14 cellular contexts compared by ENCODE assay signal in the genomic region with DNA sequence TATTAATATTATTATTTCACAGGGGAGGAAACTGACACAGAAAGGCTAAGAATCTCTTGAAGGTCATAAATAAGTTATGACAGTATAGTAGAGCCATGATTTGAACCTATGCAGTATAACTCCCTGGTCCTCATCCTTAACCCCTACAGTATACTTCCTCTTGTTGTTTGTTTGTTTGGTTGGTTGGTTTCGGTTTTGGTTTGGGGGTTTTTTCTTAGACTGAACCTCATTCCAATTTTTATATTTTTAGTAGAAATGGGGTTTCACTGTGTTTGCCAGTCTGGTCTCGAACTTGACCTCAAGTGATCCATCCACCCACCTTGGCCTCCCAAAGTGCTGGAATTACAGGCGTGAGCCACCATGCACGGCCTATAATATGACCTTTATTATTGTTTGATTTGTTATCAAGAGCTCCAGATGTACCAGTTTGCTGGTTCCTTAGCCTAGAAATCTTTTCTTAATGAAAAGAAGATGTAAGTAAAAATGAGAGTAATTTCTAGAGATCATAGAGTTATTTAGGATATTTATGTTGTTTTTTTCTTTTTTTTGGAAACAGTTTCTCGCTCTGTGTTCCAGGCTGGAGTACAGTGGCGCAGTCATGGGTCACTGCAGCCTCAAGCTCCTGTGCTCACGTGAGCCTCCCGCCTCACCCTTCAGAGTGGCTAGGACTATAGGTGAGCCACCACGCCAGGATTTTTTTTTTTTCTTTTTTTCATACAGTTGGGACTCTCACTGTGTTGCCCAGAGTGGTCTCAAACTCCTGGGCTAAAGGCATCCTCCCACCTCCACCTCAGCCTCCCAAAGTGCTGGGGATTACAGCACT. TPM values are rescaled to one million over a fixed set of nuclear protein-coding genes. Genes with fewer than 3 reads are reported as not detected.
DNase-seq lines count a peak whose midpoint lies in the region; ATAC-seq and TF ChIP-seq lines count a peak whose summit lies in the region.
"Had no signal": no experiment of that assay in that cellular context is flagged by ENCODE, and none has a peak within 500 bp of the region (broad histone marks: within the 10 kb centered on the region; RNA-seq: fewer than 3 reads in every experiment).

No MANE protein-coding gene starts in this region.

- intact Hi-C loops in posterior cingulate gyrus (cut with DNase I): no loop called here

- peak; percentile 22 for DNase-seq in ACHN
- DNase-seq in GM12864 (ENCODE audit: low read depth): peak; percentile 49
- no peak for DNase-seq in foreskin keratinocyte
- DNase-seq in hippocampal formation (lab: John Stamatoyannopoulos, UW): no peak
- no peak for DNase-seq in posterior cingulate gyrus
- no peak for DNase-seq in NCI-H2081 treated with DMSO at 0.1 percent for 48 hours (lab: John Stamatoyannopoulos, UW)
- DNase-seq in left lobe of liver (ENCODE audit: low spot score): no peak
- DNase-seq: activated naive CD4-positive, alpha-beta T cell; naive thymus-derived CD8-positive, alpha-beta T cell; NCI-H187; stimulated activated CD4-positive, alpha-beta T cell treated with anti-CD3 and anti-CD28 coated beads, Interleukin-15, amount 100 ng/mL, for 24 hours; stimulated activated naive CD4-positive, alpha-beta T cell; T-helper 9 cell had no signal

- peaks cover 36% of the 10 kb centered on the region for H3K4me1 Mint-ChIP-seq in T-helper 1 cell treated with Interleukin-12 subunit alpha and Interleukin-12 subunit beta and Interleukin-4 antibody, amounts not matched to agents 30 μg/mL and 1 μg/mL, for 36 hours (ENCODE audit: low read depth)

- H3K27ac Mint-ChIP-seq in T-helper 1 cell treated with Interleukin-12 subunit alpha and Interleukin-12 subunit beta and Interleukin-4 antibody, amounts not matched to agents 30 μg/mL and 1 μg/mL, for 36 hours: peak overlapping the region; percentile 89

- no peaks in the 10 kb centered on the region for H3K9me3 Mint-ChIP-seq in T-helper 1 cell treated with Interleukin-12 subunit alpha and Interleukin-12 subunit beta and Interleukin-4 antibody, amounts not matched to agents 30 μg/mL and 1 μg/mL, for 36 hours
- H3K9me3 Mint-ChIP-seq: naive thymus-derived CD8-positive, alpha-beta T cell had no signal

- peak overlapping the region; percentile 23; the same call in 1 of the 2 replicates for H3K4me3 ChIP-seq in GM12864 (ENCODE audit: low read depth, low read length)

- ATAC-seq in foreskin keratinocyte: no peak
- ATAC-seq in left lobe of liver: no peak
- ATAC-seq: naive thymus-derived CD8-positive, alpha-beta T cell had no signal

- H3K27me3 ChIP-seq in foreskin keratinocyte: no peaks in the 10 kb centered on the region

- peak overlapping the region; percentile 20 for H3K4me3 Mint-ChIP-seq in T-helper 1 cell treated with Interleukin-12 subunit alpha and Interleukin-12 subunit beta and Interleukin-4 antibody, amounts not matched to agents 30 μg/mL and 1 μg/mL, for 36 hours

- peaks cover 16% of the 10 kb centered on the region for H3K4me1 ChIP-seq in foreskin keratinocyte

- TF ChIP-seq CTCF in GM12864 (IDR thresholded peaks at IDR 0.05; ENCODE audit: low read depth, low read length, missing control alignments) (no peak), foreskin keratinocyte (conservative IDR thresholded peaks at IDR 0.05) (no peak)

- H3K27me3 Mint-ChIP-seq in T-helper 1 cell treated with Interleukin-12 subunit alpha and Interleukin-12 subunit beta and Interleukin-4 antibody, amounts not matched to agents 30 μg/mL and 1 μg/mL, for 36 hours (ENCODE audit: low read depth): no peaks in the 10 kb centered on the region
- H3K27me3 Mint-ChIP-seq: naive thymus-derived CD8-positive, alpha-beta T cell had no signal

- H3K36me3 Mint-ChIP-seq in T-helper 1 cell treated with Interleukin-12 subunit alpha and Interleukin-12 subunit beta and Interleukin-4 antibody, amounts not matched to agents 30 μg/mL and 1 μg/mL, for 36 hours (ENCODE audit: low read depth): peaks cover 5% of the 10 kb centered on the region
- H3K36me3 Mint-ChIP-seq: naive thymus-derived CD8-positive, alpha-beta T cell had no signal

- in situ Hi-C loops in ACHN (cut with HindIII; ENCODE audit: low pct_ligation_motif_present, low pct_unique_long_range_greater_than_20kb, low sequenced_read_pairs): no loop called here

- H3K27ac ChIP-seq in foreskin keratinocyte: peak overlapping the region; percentile 88

RNA-seq across cellular contexts. Expression of a gene that starts 4.9 kb away (rescaled TPM):
- 65.4 and 74.1 TPM in 2 replicates for total RNA-seq in foreskin keratinocyte
- 16.3 and 22.3 TPM in 2 replicates for polyA plus RNA-seq in foreskin keratinocyte
- 0.53 TPM for total RNA-seq in left lobe of liver

RNA-seq across cellular contexts. Expression of a gene that starts 5.4 kb away (rescaled TPM):
- total RNA-seq in foreskin keratinocyte (104 and 125 TPM in 2 replicates), left lobe of liver (10.9 TPM)
- polyA plus RNA-seq in foreskin keratinocyte: 122 and 144 TPM in 2 replicates

RNA-seq across cellular contexts. Expression of a gene that starts 49.4 kb away (rescaled TPM):
- total RNA-seq in foreskin keratinocyte: 17.5 and 17.6 TPM in 2 replicates
- 6.5 and 7.7 TPM in 2 replicates for polyA plus RNA-seq in foreskin keratinocyte
- 5.0 TPM for total RNA-seq in left lobe of liver

RNA-seq across cellular contexts. Expression of a gene that starts 53.7 kb away (rescaled TPM):
- total RNA-seq in foreskin keratinocyte (27.9 and 28.1 TPM in 2 replicates), left lobe of liver (11.2 TPM)
- 9.2 and 10.3 TPM in 2 replicates for polyA plus RNA-seq in foreskin keratinocyte

RNA-seq across cellular contexts. Expression of a gene that starts 59.9 kb away (rescaled TPM):
- total RNA-seq in foreskin keratinocyte: 1.3 and 2.2 TPM in 2 replicates
- polyA plus RNA-seq in foreskin keratinocyte: 0.56 and 0.66 TPM in 2 replicates
- total RNA-seq in left lobe of liver: 0.68 TPM

Comparison
In these comparisons a context has a peak if more than half of its experiments do, and no peak if none do; other contexts are left out.
1. DNase-seq: peak in ACHN (single experiment) and GM12864 (single experiment); none in foreskin keratinocyte (0 of 2), hippocampal formation (0 of 2), posterior cingulate gyrus (0 of 10), NCI-H2081 treated with DMSO at 0.1 percent for 48 hours (single experiment) and left lobe of liver (single experiment).
2. RNA of a gene that starts 4.9 kb away (total RNA-seq): 65.4 to 74.1 TPM in foreskin keratinocyte; 0.53 TPM in left lobe of liver (single experiment); every median in the first group is over 10 times any median in the second.